ENCODE assay signal across 8 cellular contexts in the genomic region with DNA sequence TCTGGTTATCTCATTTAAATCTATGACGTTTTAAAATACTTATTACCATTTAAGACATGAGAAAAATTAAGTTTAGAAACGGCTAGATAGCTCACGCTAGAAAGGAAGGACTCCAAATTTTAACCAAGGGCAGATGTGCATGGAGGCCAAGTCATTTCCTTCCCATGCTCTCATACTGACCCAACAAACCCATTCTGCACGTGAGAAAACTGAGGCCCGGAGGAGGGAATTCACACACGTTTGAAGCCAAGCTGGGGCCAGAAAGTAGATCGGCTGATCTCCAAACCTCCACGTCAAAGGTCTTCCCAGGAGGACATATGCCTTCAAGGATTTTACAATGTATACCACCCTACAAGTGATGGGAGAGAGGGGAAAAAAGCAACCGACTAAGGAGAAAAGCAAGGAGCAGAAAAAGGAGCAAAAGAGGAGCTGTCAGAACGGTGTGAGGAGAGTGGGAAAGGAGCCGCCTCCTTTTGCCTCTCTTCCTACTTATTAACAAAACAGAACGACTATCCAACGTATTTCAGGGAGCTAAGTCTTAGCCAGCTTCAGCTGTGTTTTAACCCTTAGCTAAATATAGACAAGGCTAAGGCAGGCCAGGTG. TPM values are rescaled to one million over a fixed set of nuclear protein-coding genes. Genes with fewer than 3 reads are reported as not detected.
A peak's percentile ranks its signal among the peaks of the same experiment; 100 is the strongest.
DNase-seq lines count a peak whose midpoint lies in the region; ATAC-seq lines count a peak whose summit lies in the region.

No MANE protein-coding gene starts in this region.

- peak; percentile 16 for ATAC-seq in stimulated activated effector memory CD8-positive, alpha-beta T cell treated with anti-CD3 and anti-CD28 coated beads, Interleukin-12 subunit alpha, Interleukin-12 subunit beta, amount 100 ng/mL, for 72 hours
- no peak for ATAC-seq in GM21786 (IDR thresholded peaks at IDR 0.05; ENCODE audit: unreplicated experiment)

- peak overlapping the region; percentile 89; the same call in 1 of the 2 replicates for H3K4me3 ChIP-seq in iPS DF 6.9 (ENCODE audit: low read length)

- H3K27me3 Mint-ChIP-seq in activated T-helper 1 cell treated with anti-CD3 and anti-CD28 coated beads, Interleukin-12 subunit alpha, Interleukin-12 subunit beta, Interleukin-2, Interleukin-4 antibody, amounts not matched to agents 30 ng/mL and 10 ng/mL and 1 ng/mL, durations not matched to agents 14 hours and 24 hours and 36 hours (ENCODE audit: insufficient read depth): peaks cover 4% of the 10 kb centered on the region

- H3K9me3 ChIP-seq in iPS DF 6.9 (ENCODE audit: control insufficient read depth, insufficient read depth, low read length): no peaks in the 10 kb centered on the region

- H3K4me1 ChIP-seq in iPS DF 6.9 (ENCODE audit: control insufficient read depth, insufficient read depth, low read length): no peaks in the 10 kb centered on the region; the same call in 1 of the 2 replicates

- no peak overlapping the region for H3K27ac ChIP-seq in iPS DF 6.9 (ENCODE audit: low read length)

- peaks cover 7% of the 10 kb centered on the region for H3K36me3 ChIP-seq in iPS DF 6.9 (ENCODE audit: control insufficient read depth, insufficient read depth, low read length)

- H3K36me3 Mint-ChIP-seq in activated T-helper 1 cell treated with anti-CD3 and anti-CD28 coated beads, Interleukin-12 subunit alpha, Interleukin-12 subunit beta, Interleukin-2, Interleukin-4 antibody, amounts not matched to agents 30 ng/mL and 10 ng/mL and 1 ng/mL, durations not matched to agents 14 hours and 24 hours and 36 hours (ENCODE audit: low read depth): peaks cover 15% of the 10 kb centered on the region
- peaks cover 44% of the 10 kb centered on the region for H3K36me3 Mint-ChIP-seq in stimulated activated effector memory CD8-positive, alpha-beta T cell treated with anti-CD3 and anti-CD28 coated beads, Interleukin-12 subunit alpha, Interleukin-12 subunit beta, amount 100 ng/mL, for 72 hours

- peaks cover 25% of the 10 kb centered on the region for H3K4me1 Mint-ChIP-seq in activated T-helper 1 cell treated with anti-CD3 and anti-CD28 coated beads, Interleukin-12 subunit alpha, Interleukin-12 subunit beta, Interleukin-2, Interleukin-4 antibody, amounts not matched to agents 30 ng/mL and 10 ng/mL and 1 ng/mL, durations not matched to agents 14 hours and 24 hours and 36 hours (ENCODE audit: low read depth)
- peaks cover 22% of the 10 kb centered on the region for H3K4me1 Mint-ChIP-seq in stimulated activated effector memory CD8-positive, alpha-beta T cell treated with anti-CD3 and anti-CD28 coated beads, Interleukin-12 subunit alpha, Interleukin-12 subunit beta, amount 100 ng/mL, for 72 hours

- no peaks in the 10 kb centered on the region for H3K9me3 Mint-ChIP-seq in activated T-helper 1 cell treated with anti-CD3 and anti-CD28 coated beads, Interleukin-12 subunit alpha, Interleukin-12 subunit beta, Interleukin-2, Interleukin-4 antibody, amounts not matched to agents 30 ng/mL and 10 ng/mL and 1 ng/mL, durations not matched to agents 14 hours and 24 hours and 36 hours
- no peaks in the 10 kb centered on the region for H3K9me3 Mint-ChIP-seq in stimulated activated effector memory CD8-positive, alpha-beta T cell treated with anti-CD3 and anti-CD28 coated beads, Interleukin-12 subunit alpha, Interleukin-12 subunit beta, amount 100 ng/mL, for 72 hours

- WGBS in iPS DF 6.9 (ENCODE audit: insufficient coverage, insufficient read length): no CpG with 5 or more reads among the region's 13 CpGs

- H3K27me3 ChIP-seq in iPS DF 6.9 (ENCODE audit: control insufficient read depth, insufficient read depth, low read length): no peaks in the 10 kb centered on the region

- H3K4me3 Mint-ChIP-seq in activated T-helper 1 cell treated with anti-CD3 and anti-CD28 coated beads, Interleukin-12 subunit alpha, Interleukin-12 subunit beta, Interleukin-2, Interleukin-4 antibody, amounts not matched to agents 30 ng/mL and 10 ng/mL and 1 ng/mL, durations not matched to agents 14 hours and 24 hours and 36 hours: peak overlapping the region; percentile 80
- H3K4me3 Mint-ChIP-seq in stimulated activated effector memory CD8-positive, alpha-beta T cell treated with anti-CD3 and anti-CD28 coated beads, Interleukin-12 subunit alpha, Interleukin-12 subunit beta, amount 100 ng/mL, for 72 hours: peak overlapping the region; percentile 88

- H3K27ac Mint-ChIP-seq in activated T-helper 1 cell treated with anti-CD3 and anti-CD28 coated beads, Interleukin-12 subunit alpha, Interleukin-12 subunit beta, Interleukin-2, Interleukin-4 antibody, amounts not matched to agents 30 ng/mL and 10 ng/mL and 1 ng/mL, durations not matched to agents 14 hours and 24 hours and 36 hours: peak overlapping the region; percentile 86
- peak overlapping the region; percentile 93 for H3K27ac Mint-ChIP-seq in stimulated activated effector memory CD8-positive, alpha-beta T cell treated with anti-CD3 and anti-CD28 coated beads, Interleukin-12 subunit alpha, Interleukin-12 subunit beta, amount 100 ng/mL, for 72 hours

- peak; percentile 66 for DNase-seq in SKM-1 treated with dmso at 0.1 percent for 144 hours (lab: John Stamatoyannopoulos, UW; ENCODE audit: unreplicated experiment)
- no peak for DNase-seq in SKM-1 (lab: John Stamatoyannopoulos, UW; ENCODE audit: unreplicated experiment)
- DNase-seq in activated T-helper 1 cell treated with anti-CD3 and anti-CD28 coated beads, Interleukin-12 subunit alpha, Interleukin-12 subunit beta, Interleukin-2, Interleukin-4 antibody, amounts not matched to agents 30 ng/mL and 10 ng/mL and 1 ng/mL, durations not matched to agents 14 hours and 24 hours and 36 hours (ENCODE audit: low spot score): no peak
- DNase-seq in iPS DF 6.9 (ENCODE audit: low read depth, low spot score): no peak
- peak in 1 of 2 donors; percentile 58 for DNase-seq in stimulated activated effector memory CD8-positive, alpha-beta T cell treated with anti-CD3 and anti-CD28 coated beads, Interleukin-12 subunit alpha, Interleukin-12 subunit beta, amount 100 ng/mL, for 72 hours (ENCODE audit: low spot score in 2 of 2)
- no peak for DNase-seq in SIG-M5 (lab: John Stamatoyannopoulos, UW)
- no peak for DNase-seq in 8988T

- intact Hi-C loops in activated T-helper 1 cell treated with anti-CD3 and anti-CD28 coated beads, Interleukin-12 subunit alpha, Interleukin-12 subunit beta, Interleukin-2, Interleukin-4 antibody, amounts not matched to agents 30 ng/mL and 10 ng/mL and 1 ng/mL, durations not matched to agents 14 hours and 24 hours and 36 hours (cut with micrococcal nuclease): loop anchor here (1.0 to 10.0 kb wide), 8 partner anchors 29 to 447 kb away; a partner anchor contains a TSS

RNA-seq across cellular contexts. Expression of a gene that starts 0.6 kb away (rescaled TPM):
- 27.4 and 29.3 TPM in 2 replicates for total RNA-seq in activated T-helper 1 cell treated with anti-CD3 and anti-CD28 coated beads, Interleukin-12 subunit alpha, Interleukin-12 subunit beta, Interleukin-2, Interleukin-4 antibody, amounts not matched to agents 30 ng/mL and 10 ng/mL and 1 ng/mL, durations not matched to agents 14 hours and 24 hours and 36 hours

RNA-seq across cellular contexts. Expression of a gene that starts 45.8 kb away (rescaled TPM):
- 25.0 and 27.2 TPM in 2 replicates for total RNA-seq in activated T-helper 1 cell treated with anti-CD3 and anti-CD28 coated beads, Interleukin-12 subunit alpha, Interleukin-12 subunit beta, Interleukin-2, Interleukin-4 antibody, amounts not matched to agents 30 ng/mL and 10 ng/mL and 1 ng/mL, durations not matched to agents 14 hours and 24 hours and 36 hours
